Comparison of ENCODE assay signal across 9 cellular contexts in genomic region chr9:124291801-124292396, GRCh38. TPM values are rescaled to one million over a fixed set of nuclear protein-coding genes. Genes with fewer than 3 reads are reported as not detected.
DNase-seq lines count a peak whose midpoint lies in the region; ATAC-seq and TF ChIP-seq lines count a peak whose summit lies in the region.
"Had no signal": no experiment of that assay in that cellular context is flagged by ENCODE, and none has a peak within 500 bp of the region (broad histone marks: within the 10 kb centered on the region; RNA-seq: fewer than 3 reads in every experiment).

No MANE protein-coding gene starts in this region.

- TF ChIP-seq CTCF in BE2C (IDR thresholded peaks at IDR 0.05; ENCODE audit: low read depth, low read length): no peak

- H3K9me3 Mint-ChIP-seq in stimulated activated naive B cell treated with anti-CD40 and anti-IgM and Interleukin-4, amounts not matched to agents 10 μg/mL and 1 μg/mL and 100 μg/mL, for 72 hours: no peaks in the 10 kb centered on the region
- H3K9me3 Mint-ChIP-seq: immature natural killer cell had no signal

- no peaks in the 10 kb centered on the region for H3K27me3 Mint-ChIP-seq in stimulated activated naive B cell treated with anti-CD40 and anti-IgM and Interleukin-4, amounts not matched to agents 10 μg/mL and 1 μg/mL and 100 μg/mL, for 72 hours

- peak; percentile 38 for ATAC-seq in HG03095 (IDR thresholded peaks at IDR 0.05; ENCODE audit: unreplicated experiment)
- ATAC-seq in stimulated activated naive B cell treated with anti-CD40 and anti-IgM and Interleukin-4, amounts not matched to agents 10 μg/mL and 1 μg/mL and 100 μg/mL, for 72 hours (replicated peaks): peak; percentile 67 to 74

- H3K4me1 Mint-ChIP-seq in stimulated activated naive B cell treated with anti-CD40 and anti-IgM and Interleukin-4, amounts not matched to agents 10 μg/mL and 1 μg/mL and 100 μg/mL, for 72 hours: peaks cover 73 to 100% of the 10 kb centered on the region in 2 donors

- peak; percentile 43 for DNase-seq in activated CD4-positive, CD25-positive, alpha-beta regulatory T cell treated with anti-CD3 and anti-CD28 coated beads, Interleukin-2, amount 50 U/mL, for 72 hours
- DNase-seq in hepatic stellate cell (ENCODE audit: low spot score): peak; percentile 72
- DNase-seq in stimulated activated naive B cell treated with anti-CD40 and anti-IgM and Interleukin-4, amounts not matched to agents 10 μg/mL and 1 μg/mL and 100 μg/mL, for 72 hours: peak; percentile 84
- DNase-seq in BE2C: no peak
- DNase-seq in NCI-H2227 treated with DMSO at 0.1 percent for 48 hours (lab: John Stamatoyannopoulos, UW): no peak
- DNase-seq in cerebellar nuclear complex (lab: John Stamatoyannopoulos, UW): no peak

- in situ Hi-C loops in GM18951 (cut with MboI; ENCODE audit: low sequenced_read_pairs, unreplicated experiment): no loop called here

- H3K4me1 ChIP-seq in BE2C: no peaks in the 10 kb centered on the region

- H3K36me3 ChIP-seq in BE2C: no peaks in the 10 kb centered on the region

- peak overlapping the region; percentile 76 to 77 for H3K4me3 Mint-ChIP-seq in stimulated activated naive B cell treated with anti-CD40 and anti-IgM and Interleukin-4, amounts not matched to agents 10 μg/mL and 1 μg/mL and 100 μg/mL, for 72 hours

- peaks cover 27 to 45% of the 10 kb centered on the region in 2 donors for H3K36me3 Mint-ChIP-seq in stimulated activated naive B cell treated with anti-CD40 and anti-IgM and Interleukin-4, amounts not matched to agents 10 μg/mL and 1 μg/mL and 100 μg/mL, for 72 hours
- H3K36me3 Mint-ChIP-seq: immature natural killer cell had no signal

- H3K4me3 ChIP-seq in BE2C (ENCODE audit: low read depth, low read length): no peak overlapping the region

- H3K27ac Mint-ChIP-seq in stimulated activated naive B cell treated with anti-CD40 and anti-IgM and Interleukin-4, amounts not matched to agents 10 μg/mL and 1 μg/mL and 100 μg/mL, for 72 hours: peak overlapping the region; percentile 97

- H3K9me3 ChIP-seq in BE2C: no peaks in the 10 kb centered on the region

- peak; percentile 42 for TF ChIP-seq POLR2A in GM18951 (IDR thresholded peaks at IDR 0.05; ENCODE audit: extremely low read depth, insufficient read depth, insufficient read length)

- no peaks in the 10 kb centered on the region for H3K27me3 ChIP-seq in BE2C

RNA-seq across cellular contexts. Expression of gene NEK6, which starts 34.1 kb away (rescaled TPM):
- polyA plus RNA-seq in BE2C (2012; ENCODE audit: insufficient read depth, insufficient read length, low read depth): 0.46 TPM

Comparison
In these comparisons a context has a peak if more than half of its experiments do, and no peak if none do; other contexts are left out.
1. DNase-seq: peak in activated CD4-positive, CD25-positive, alpha-beta regulatory T cell treated with anti-CD3 and anti-CD28 coated beads, Interleukin-2, amount 50 U/mL, for 72 hours (single experiment), hepatic stellate cell (single experiment) and stimulated activated naive B cell treated with anti-CD40 and anti-IgM and Interleukin-4, amounts not matched to agents 10 μg/mL and 1 μg/mL and 100 μg/mL, for 72 hours (single experiment); none in BE2C (single experiment), NCI-H2227 treated with DMSO at 0.1 percent for 48 hours (single experiment) and cerebellar nuclear complex (0 of 2).